8 cellular contexts compared by ENCODE assay signal in genomic region chr2:152335016-152335850, GRCh38. TPM values are rescaled to one million over a fixed set of nuclear protein-coding genes. Genes with fewer than 3 reads are reported as not detected.
A peak's percentile ranks its signal among the peaks of the same experiment; 100 is the strongest.
DNase-seq lines count a peak whose midpoint lies in the region; ATAC-seq and TF ChIP-seq lines count a peak whose summit lies in the region.

TSS of gene FMNL2 (plus strand) at chr2:152335174.

- ATAC-seq in GM21526 (IDR thresholded peaks at IDR 0.05; ENCODE audit: low FRiP score, unreplicated experiment) = peak; percentile 86

- no CpG with 5 or more reads among the region's 103 CpGs for WGBS in neuronal stem cell (ENCODE audit: extremely low coverage in 2 of 2, insufficient read length in 2 of 2, insufficient replicate concordance in 1 of 2), 2 donors
- 0 to 1% methylated on average over 20 to 65 of the region's 103 CpGs for WGBS in tibial nerve, 2 donors

- H3K36me3 ChIP-seq in HUES48 (ENCODE audit: control insufficient read depth, insufficient read depth, low read length) = no peaks in the 10 kb centered on the region
- peaks cover 0 to 6% of the 10 kb centered on the region in 2 donors for H3K36me3 ChIP-seq in neuronal stem cell (replicated peaks in 1 of 2; ENCODE audit: control insufficient read depth in 2 of 2, insufficient read depth in 2 of 2, low read length in 2 of 2)
- H3K36me3 ChIP-seq in tibial nerve = no peaks in the 10 kb centered on the region

- DNase-seq in Daoy (ENCODE audit: low read depth) (peak; percentile 90), OCI-M2 (lab: John Stamatoyannopoulos, UW; ENCODE audit: unreplicated experiment) (peak; percentile 8), glomerular visceral epithelial cell (ENCODE audit: extremely low spot score) (peak; percentile 92), neuronal stem cell (ENCODE audit: low spot score) (peak; percentile 87), tibial nerve (ENCODE audit: low spot score in 2 of 2) (peak; percentile 75 to 79)

- H2AFZ ChIP-seq in neuronal stem cell (ENCODE audit: low read length) = peak within 1 kb of the TSS; percentile 94

- H3K4ac ChIP-seq in neuronal stem cell (ENCODE audit: low read length) = no peak within 1 kb of the TSS

- H3K4me1 ChIP-seq in HUES48 (ENCODE audit: control insufficient read depth, insufficient read depth, low read length) (peaks cover 33% of the 10 kb centered on the region), neuronal stem cell (ENCODE audit: control insufficient read depth in 2 of 2, insufficient read depth in 1 of 2, low read depth in 1 of 2, low read length in 2 of 2) (peaks cover 6 to 9% of the 10 kb centered on the region in 2 donors), tibial nerve (peaks cover 0 to 42% (median 16%) of the 10 kb centered on the region in 4 donors)

- H3K4me1 Mint-ChIP-seq in activated naive CD8-positive, alpha-beta T cell (ENCODE audit: low read depth) = peaks cover 9% of the 10 kb centered on the region

- peak within 1 kb of the TSS; percentile 55 for H3K9ac ChIP-seq in HUES48 (ENCODE audit: low read depth, low read length)
- peak within 1 kb of the TSS; percentile 94 for H3K9ac ChIP-seq in neuronal stem cell (ENCODE audit: low read depth, low read length, poor library complexity)

- H3K4me2 ChIP-seq in neuronal stem cell (ENCODE audit: insufficient read depth, low read length, poor library complexity, severe bottlenecking) = peak within 1 kb of the TSS; percentile 92

- TF ChIP-seq POLR2A in tibial nerve (IDR thresholded peaks at IDR 0.05) = peak; percentile 59 to 76

- peak within 1 kb of the TSS; percentile 87 for H3K4me3 Mint-ChIP-seq in activated naive CD8-positive, alpha-beta T cell

- peaks cover 2% of the 10 kb centered on the region; the same call in 1 of the 2 replicates for H3K27me3 ChIP-seq in HUES48 (ENCODE audit: control insufficient read depth, insufficient read depth, low read length)
- H3K27me3 ChIP-seq in neuronal stem cell (ENCODE audit: control insufficient read depth in 3 of 3, insufficient read depth in 3 of 3, low read depth in 1 of 3, low read length in 3 of 3) = no peaks in the 10 kb centered on the region
- H3K27me3 ChIP-seq in tibial nerve = no peaks in the 10 kb centered on the region

- H3K14ac ChIP-seq in neuronal stem cell (ENCODE audit: low read length) = peak within 1 kb of the TSS; percentile 74

- peaks cover 40% of the 10 kb centered on the region for H3K27me3 Mint-ChIP-seq in activated naive CD8-positive, alpha-beta T cell

- no peak within 1 kb of the TSS for H4K8ac ChIP-seq in neuronal stem cell (ENCODE audit: low read depth, low read length)

- no peaks in the 10 kb centered on the region for H3K79me1 ChIP-seq in neuronal stem cell (ENCODE audit: low read depth, low read length)

- H3K9me3 ChIP-seq in HUES48 (ENCODE audit: control insufficient read depth, insufficient read depth, low read length) (no peaks in the 10 kb centered on the region), neuronal stem cell (replicated peaks in 1 of 2; ENCODE audit: control insufficient read depth in 2 of 2, insufficient read depth in 1 of 2, low read depth in 1 of 2, low read length in 2 of 2) (no peaks in the 10 kb centered on the region), tibial nerve (no peaks in the 10 kb centered on the region)

- TF ChIP-seq EP300 in tibial nerve (IDR thresholded peaks at IDR 0.05) = peak in 1 of 2 donors; percentile 90

- H3K9me3 Mint-ChIP-seq in activated naive CD8-positive, alpha-beta T cell (ENCODE audit: low read depth) = no peaks in the 10 kb centered on the region

- H2BK15ac ChIP-seq in neuronal stem cell (ENCODE audit: low read length) = no peak within 1 kb of the TSS

- peak within 1 kb of the TSS; percentile 81 for H3K4me3 ChIP-seq in HUES48 (ENCODE audit: low read depth, low read length)
- H3K4me3 ChIP-seq in neuronal stem cell (ENCODE audit: low read length in 2 of 2) = peak within 1 kb of the TSS; percentile 76 to 99
- H3K4me3 ChIP-seq in tibial nerve = peak within 1 kb of the TSS; percentile 86 to 99 (median 93)

- no peak within 1 kb of the TSS for H3K27ac Mint-ChIP-seq in activated naive CD8-positive, alpha-beta T cell

- peak in 1 of 5 experiments; percentile 13 for TF ChIP-seq CTCF in tibial nerve (IDR thresholded peaks at IDR 0.05)

- H2BK5ac ChIP-seq in neuronal stem cell (ENCODE audit: low read length) = peak within 1 kb of the TSS; percentile 35

- H3K36me3 Mint-ChIP-seq in activated naive CD8-positive, alpha-beta T cell = no peaks in the 10 kb centered on the region

- no peak within 1 kb of the TSS for H2BK120ac ChIP-seq in neuronal stem cell (ENCODE audit: low read depth, low read length)

- H2BK12ac ChIP-seq in neuronal stem cell (ENCODE audit: low read length) = peak within 1 kb of the TSS; percentile 46

- no peak within 1 kb of the TSS for H4K91ac ChIP-seq in neuronal stem cell (ENCODE audit: low read depth, low read length, poor library complexity)

- H3K18ac ChIP-seq in neuronal stem cell (ENCODE audit: low read length) = peak within 1 kb of the TSS; percentile 97

- H2AK5ac ChIP-seq in neuronal stem cell (ENCODE audit: low read depth, low read length) = peak within 1 kb of the TSS; percentile 57

- H3K23ac ChIP-seq in neuronal stem cell (ENCODE audit: low read depth, low read length, poor library complexity) = peak within 1 kb of the TSS; percentile 86

- H3K27ac ChIP-seq in HUES48 (ENCODE audit: low read depth, low read length) (peak within 1 kb of the TSS; percentile 84), neuronal stem cell (replicated peaks; ENCODE audit: low read length) (peak within 1 kb of the TSS; percentile 72), tibial nerve (peak within 1 kb of the TSS; percentile 83 to 97 (median 92))

RNA-seq across cellular contexts. Expression of gene FMNL2, which starts in this region (rescaled TPM):
- 26.9 and 29.0 TPM in 2 replicates for total RNA-seq in Daoy (2014; rRNA removed; shearing (Covaris generic))
- polyA plus RNA-seq in neuronal stem cell (2013, experiment 1 of 2) = 30.6 TPM
- 30.8 TPM for polyA plus RNA-seq in neuronal stem cell (2013, experiment 2 of 2)
- 100 to 1,000 TPM in 2 of 4 donors, 10 to 100 TPM in 2; 94.5 to 131 (median 98.1) TPM for total RNA-seq in tibial nerve

Comparison
In these comparisons a context has a peak if more than half of its experiments do, and no peak if none do; other contexts are left out.
1. Peak in every context shown above with its lines: DNase-seq, ATAC-seq, H3K4me3 ChIP-seq and H3K27ac ChIP-seq.
2. DNase-seq: peak in every context shown above with its lines; median percentile 92 in glomerular visceral epithelial cell; 90 in Daoy; 87 in neuronal stem cell; 77 in tibial nerve; 8 in OCI-M2.